8 cellular contexts compared by ENCODE assay signal in the genomic region with DNA sequence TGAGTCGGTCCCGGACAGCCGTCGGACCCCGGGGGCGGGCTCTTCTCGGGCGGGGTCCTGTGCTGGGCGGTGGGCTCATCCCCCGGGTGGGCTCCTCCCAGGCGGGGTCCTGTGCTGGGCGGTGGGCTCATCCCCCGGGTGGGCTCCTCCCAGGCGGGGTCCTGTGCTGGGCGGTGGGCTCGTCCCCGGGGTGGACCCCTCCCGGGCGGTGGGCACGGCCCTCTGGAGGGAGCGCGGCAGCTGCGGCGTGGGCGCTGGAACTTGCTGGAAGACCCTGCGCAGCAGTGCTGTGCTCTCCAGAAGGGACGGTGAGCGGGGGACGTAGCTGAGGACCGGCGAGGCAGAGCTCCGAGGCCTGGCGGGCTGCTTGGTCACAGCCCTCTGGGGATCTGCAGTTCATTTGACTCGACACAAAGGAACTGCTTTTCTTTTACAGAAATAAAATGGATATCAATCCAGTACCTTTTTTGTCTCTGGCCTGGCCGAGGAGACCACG. TPM values are rescaled to one million over a fixed set of nuclear protein-coding genes. Genes with fewer than 3 reads are reported as not detected.
DNase-seq lines count a peak whose midpoint lies in the region; ATAC-seq and FAIRE-seq lines count a peak whose summit lies in the region.

No MANE protein-coding gene starts in this region.

- intact Hi-C loops in naive thymus-derived CD4-positive, alpha-beta T cell (cut with micrococcal nuclease), result loop anchor here (1.0 to 10.0 kb wide), 8 partner anchors 19 to 261 kb away; partner anchors contain the start of genes GLB1L2 (in 1 of the 2), GLB1L3 (in 1 of the 2), NCAPD3 (in 1 of the 2) and VPS26B (in 1 of the 2)

- H3K27me3 ChIP-seq in esophagus (ENCODE audit: control insufficient read depth in 1 of 2, insufficient read depth in 2 of 2, low read length in 2 of 2), result peaks cover 0 to 5% of the 10 kb centered on the region in 2 donors
- no peaks in the 10 kb centered on the region for H3K27me3 ChIP-seq in naive thymus-derived CD4-positive, alpha-beta T cell (ENCODE audit: control insufficient read depth in 2 of 2, insufficient read depth in 2 of 2, low read length in 2 of 2)

- peaks cover 5 to 22% (median 13%) of the 10 kb centered on the region in 7 donors for H3K4me1 Mint-ChIP-seq in naive thymus-derived CD4-positive, alpha-beta T cell

- 13 to 15% methylated on average over 26 to 36 of the region's 36 CpGs for WGBS in esophagus, 2 donors

- peak overlapping the region in 7 of 9 donors; percentile 20 to 89 (median 55) for H3K27ac Mint-ChIP-seq in naive thymus-derived CD4-positive, alpha-beta T cell

- H3K9me3 ChIP-seq in esophagus (ENCODE audit: control insufficient read depth in 2 of 2, insufficient read depth in 1 of 2, low read depth in 1 of 2, low read length in 1 of 2), result no peaks in the 10 kb centered on the region
- no peaks in the 10 kb centered on the region for H3K9me3 ChIP-seq in naive thymus-derived CD4-positive, alpha-beta T cell (ENCODE audit: control insufficient read depth in 2 of 3, low read length in 3 of 3)

- POLR2A ChIA-PET in naive thymus-derived CD4-positive, alpha-beta T cell (lab: Charles Lee), result interaction anchor here (0.7 to 1.2 kb wide), 3 partner anchors 42 to 184 kb away, joined by 3 read pairs; partner anchors contain the start of genes ACAD8 and VPS26B

- no peaks in the 10 kb centered on the region for H3K4me1 ChIP-seq in esophagus (ENCODE audit: control insufficient read depth in 2 of 2, insufficient read depth in 2 of 2, low read length in 1 of 2)
- peaks cover 6% of the 10 kb centered on the region in 2 donors for H3K4me1 ChIP-seq in naive thymus-derived CD4-positive, alpha-beta T cell (ENCODE audit: control insufficient read depth in 2 of 2, insufficient read depth in 2 of 2, low read length in 2 of 2)

- CTCF ChIA-PET in naive thymus-derived CD4-positive, alpha-beta T cell (lab: Charles Lee), result no interaction called here

- peak overlapping the region; percentile 71 to 85 for H3K27ac ChIP-seq in esophagus (ENCODE audit: low read depth in 2 of 2, low read length in 1 of 2)
- H3K27ac ChIP-seq in naive thymus-derived CD4-positive, alpha-beta T cell (ENCODE audit: low read depth, low read length), result peak overlapping the region; percentile 71

- no peak for ATAC-seq in naive thymus-derived CD4-positive, alpha-beta T cell

- H3K36me3 ChIP-seq in esophagus (ENCODE audit: control insufficient read depth in 2 of 2, insufficient read depth in 2 of 2, low read length in 1 of 2), result no peaks in the 10 kb centered on the region
- H3K36me3 ChIP-seq in naive thymus-derived CD4-positive, alpha-beta T cell (ENCODE audit: control insufficient read depth in 2 of 3, insufficient read depth in 3 of 3, low read length in 3 of 3), result no peaks in the 10 kb centered on the region

- H3K4me3 ChIP-seq in esophagus (ENCODE audit: low read depth in 1 of 2, low read length in 2 of 2), result peak overlapping the region; percentile 45 to 53
- H3K4me3 ChIP-seq in naive thymus-derived CD4-positive, alpha-beta T cell (ENCODE audit: low read length), result peak overlapping the region; percentile 71

- H3K36me3 Mint-ChIP-seq in naive thymus-derived CD4-positive, alpha-beta T cell, result peaks cover 0 to 2% (median 0%) of the 10 kb centered on the region in 5 donors

- peaks cover 0 to 80% (median 6%) of the 10 kb centered on the region in 5 donors for H3K27me3 Mint-ChIP-seq in naive thymus-derived CD4-positive, alpha-beta T cell

- no peak for FAIRE-seq in HTR-8/SVneo (lab: Jason Lieb, UNC)

- peak overlapping the region; percentile 60 to 97 (median 70) for H3K4me3 Mint-ChIP-seq in naive thymus-derived CD4-positive, alpha-beta T cell

- peaks cover 0 to 3% (median 0%) of the 10 kb centered on the region in 11 donors for H3K9me3 Mint-ChIP-seq in naive thymus-derived CD4-positive, alpha-beta T cell

- DNase-seq in Daoy (ENCODE audit: low read depth) (peak; percentile 39), NCI-H748 treated with DMSO at 0.1 percent for 48 hours (lab: John Stamatoyannopoulos, UW) (peak; percentile 3), HTR-8/SVneo (ENCODE audit: insufficient read length, low spot score) (no peak), OCI-M2 (lab: John Stamatoyannopoulos, UW; ENCODE audit: unreplicated experiment) (no peak), COLO829 (ENCODE audit: low spot score) (no peak), RPMI8226 (no peak)
- DNase-seq in naive thymus-derived CD4-positive, alpha-beta T cell, result no peak

RNA-seq across cellular contexts. Expression of gene JAM3, which starts 0.6 kb away (rescaled TPM):
- total RNA-seq in Daoy (2014; rRNA removed; shearing (Covaris generic)), result 53.9 and 61.8 TPM in 2 replicates
- polyA plus RNA-seq in esophagus, result 1 to 10 TPM; 2.5 to 5.5 TPM
- total RNA-seq in naive thymus-derived CD4-positive, alpha-beta T cell, result 1 to 10 TPM; 4.8 to 8.2 (median 6.3) TPM
- 1 to 10 TPM; 5.7 to 6.0 TPM for polyA plus RNA-seq in naive thymus-derived CD4-positive, alpha-beta T cell

Comparison
In these comparisons a context has a peak if more than half of its experiments do, and no peak if none do; other contexts are left out.
1. DNase-seq: peak in Daoy (single experiment) and NCI-H748 treated with DMSO at 0.1 percent for 48 hours (single experiment); none in naive thymus-derived CD4-positive, alpha-beta T cell (0 of 9), HTR-8/SVneo (single experiment), OCI-M2 (single experiment), COLO829 (single experiment) and RPMI8226 (single experiment).